In genomic region chr5:125972706-125973105, GRCh38 we compare ENCODE assay signal across 24 cellular contexts.
A peak's percentile ranks its signal among the peaks of the same experiment; 100 is the strongest.
DNase-seq lines count a peak whose midpoint lies in the region; ATAC-seq, FAIRE-seq and TF ChIP-seq lines count a peak whose summit lies in the region.
"Had no signal": no experiment of that assay in that cellular context is flagged by ENCODE, and none has a peak within 500 bp of the region (broad histone marks: within the 10 kb centered on the region; RNA-seq: fewer than 3 reads in every experiment).

No MANE protein-coding gene starts in this region.

- H2BK12ac ChIP-seq in H1 (ENCODE audit: low read depth, low read length) = no peak overlapping the region

- H3K9ac ChIP-seq in H1 (replicated peaks in 1 of 4; ENCODE audit: extremely low read depth in 1 of 4, low read depth in 3 of 4, low read length in 3 of 4) = no peak overlapping the region
- no peak overlapping the region for H3K9ac ChIP-seq in neural progenitor cell
- H3K9ac ChIP-seq in MM.1S (ENCODE audit: low read length) = no peak overlapping the region
- H3K9ac ChIP-seq: BLaER1 treated with 17β-estradiol and CSF1 and Interleukin-3, amounts not matched to agents 10 nM and 100 nM had no signal

- H4K20me1 ChIP-seq in GM23338 (replicated peaks; ENCODE audit: insufficient read depth) (no peaks in the 10 kb centered on the region), H1 (replicated peaks in 1 of 2; ENCODE audit: control insufficient read depth in 1 of 2, insufficient read depth in 2 of 2, low read length in 2 of 2) (no peaks in the 10 kb centered on the region), neural progenitor cell (ENCODE audit: low read depth) (no peaks in the 10 kb centered on the region), MM.1S (ENCODE audit: insufficient read depth, low read length) (no peaks in the 10 kb centered on the region)
- H4K20me1 ChIP-seq: BLaER1 treated with 17β-estradiol and CSF1 and Interleukin-3, amounts not matched to agents 10 nM and 100 nM had no signal

- CTCF ChIA-PET in H1 (lab: Charles Lee; ENCODE audit: partially characterized antibody) = no interaction called here

- ATAC-seq in GM23338 = no peak
- ATAC-seq: A549, HCT116 had no signal

- WGBS in H1 (ENCODE audit: extremely low coverage in 1 of 2, insufficient coverage in 1 of 2, insufficient read length in 1 of 2, insufficient replicate concordance in 2 of 2, low coverage in 1 of 2, low lambda C conversion rate in 2 of 2, missing lambda C conversion rate in 1 of 2), 2 experiments = 65% methylated on average over 3 of the region's 3 CpGs; no CpG with 5 or more reads in 1 of the 2 experiments

- H3K18ac ChIP-seq in H1 (ENCODE audit: extremely low read depth, low read length) = no peak overlapping the region

- TF ChIP-seq RAD21 in H1 (IDR thresholded peaks at IDR 0.05 in 1 of 2, conservative IDR thresholded peaks at IDR 0.05 in 1 of 2; ENCODE audit: low read depth in 2 of 2, low read length in 2 of 2) = no peak

- H3K79me1 ChIP-seq in H1 (ENCODE audit: low read depth, low read length) = no peaks in the 10 kb centered on the region

- H3K27me3 Mint-ChIP-seq in GM23338 (ENCODE audit: insufficient read depth, low read depth, poor library complexity) = no peaks in the 10 kb centered on the region
- peaks cover 2% of the 10 kb centered on the region for H3K27me3 Mint-ChIP-seq in neural progenitor cell (ENCODE audit: insufficient read depth, low read depth)
- peaks cover 5% of the 10 kb centered on the region for H3K27me3 Mint-ChIP-seq in type B pancreatic cell
- H3K27me3 Mint-ChIP-seq: CD4-positive, alpha-beta T cell; CD8-positive, alpha-beta memory T cell had no signal

- H3K79me2 ChIP-seq in GM23338 (replicated peaks; ENCODE audit: insufficient read depth) (no peaks in the 10 kb centered on the region), H1 (ENCODE audit: control insufficient read depth in 1 of 2, insufficient read depth in 2 of 2, low read length in 2 of 2) (no peaks in the 10 kb centered on the region), neural progenitor cell (ENCODE audit: low read depth) (no peaks in the 10 kb centered on the region), MM.1S (ENCODE audit: low read length) (no peaks in the 10 kb centered on the region)

- no peaks in the 10 kb centered on the region for H3K9me3 Mint-ChIP-seq in GM23338
- no peaks in the 10 kb centered on the region for H3K9me3 Mint-ChIP-seq in neural progenitor cell
- no peaks in the 10 kb centered on the region for H3K9me3 Mint-ChIP-seq in type B pancreatic cell
- H3K9me3 Mint-ChIP-seq: H9 had no signal

- no peak overlapping the region for H3K14ac ChIP-seq in H1 (ENCODE audit: insufficient read length)

- H3K4ac ChIP-seq in H1 (replicated peaks; ENCODE audit: insufficient read length, low read depth, low read length) = no peak overlapping the region

- H3K4me2 ChIP-seq in GM23338 = no peak overlapping the region
- no peak overlapping the region for H3K4me2 ChIP-seq in H1 (ENCODE audit: insufficient read depth in 1 of 2, low read depth in 2 of 2, low read length in 2 of 2)
- H3K4me2 ChIP-seq in neural progenitor cell = no peak overlapping the region
- H3K4me2 ChIP-seq in MM.1S (ENCODE audit: low read depth, low read length) = no peak overlapping the region
- H3K4me2 ChIP-seq: A549; BLaER1 treated with 17β-estradiol and CSF1 and Interleukin-3, amounts not matched to agents 10 nM and 100 nM had no signal

- H3K9me2 ChIP-seq in GM23338 (ENCODE audit: insufficient read depth) (peaks cover 4% of the 10 kb centered on the region), MM.1S (replicated peaks; ENCODE audit: insufficient read depth, low read length) (no peaks in the 10 kb centered on the region)

- H2AFZ ChIP-seq in GM23338 (peak overlapping the region; percentile 78; the same call in 1 of the 2 replicates), H1 (ENCODE audit: low read length) (peak overlapping the region; percentile 97), neural progenitor cell (replicated peaks) (peak overlapping the region; percentile 30), MM.1S (ENCODE audit: low read length) (no peak overlapping the region)

- no peak overlapping the region for H2AK5ac ChIP-seq in H1 (ENCODE audit: low read depth, low read length)

- H3K9me3 ChIP-seq in H1 (ENCODE audit: insufficient read depth in 2 of 2, low read depth in 1 of 2, low read length in 1 of 2) = no peaks in the 10 kb centered on the region
- H3K9me3 ChIP-seq in neural progenitor cell (ENCODE audit: low read depth) = no peaks in the 10 kb centered on the region
- H3K9me3 ChIP-seq in MM.1S (replicated peaks; ENCODE audit: insufficient read depth, low read length) = no peaks in the 10 kb centered on the region
- H3K9me3 ChIP-seq: A549; BE2C; BLaER1 treated with 17β-estradiol and CSF1 and Interleukin-3, amounts not matched to agents 10 nM and 100 nM had no signal

- H2BK120ac ChIP-seq in H1 (replicated peaks; ENCODE audit: low read depth, low read length) = no peak overlapping the region

- DNase-seq in GM23338 (ENCODE audit: low spot score) (no peak), H1 (ENCODE audit: low read depth in 1 of 2, low spot score in 2 of 2) (no peak), neural progenitor cell (ENCODE audit: low spot score) (no peak), type B pancreatic cell (ENCODE audit: extremely low spot score, unreplicated experiment) (no peak), MM.1S (no peak)
- no peak for DNase-seq in activated CD4-positive, alpha-beta T cell treated with anti-CD3 and anti-CD28 coated beads for 4 hours
- no peak for DNase-seq in stimulated activated CD4-positive, alpha-beta T cell treated with anti-CD3 and anti-CD28 coated beads, Interleukin-12 subunit alpha, Interleukin-12 subunit beta, amount 100 ng/mL, for 4 hours
- DNase-seq: 8988T; ACHN; AML-193; BE2C; CD4-positive, alpha-beta T cell; CD8-positive, alpha-beta memory T cell; DMS 273 treated with DMSO at 0.1 percent for 48 hours; DMS53; H9; HFFc6 had no signal

- peaks cover 22% of the 10 kb centered on the region; the same call in 2 of the 3 replicates for H3K4me1 Mint-ChIP-seq in GM23338
- H3K4me1 Mint-ChIP-seq in neural progenitor cell = peaks cover 45% of the 10 kb centered on the region
- H3K4me1 Mint-ChIP-seq in type B pancreatic cell (ENCODE audit: unreplicated experiment) = peaks cover 41% of the 10 kb centered on the region
- H3K4me1 Mint-ChIP-seq: CD14-positive monocyte; CD8-positive, alpha-beta memory T cell had no signal

- FAIRE-seq in H1 (lab: Jason Lieb, UNC) = no peak
- FAIRE-seq: A549, D721Med, G401.6, GM12892 had no signal

- H3K27ac Mint-ChIP-seq in GM23338 = no peak overlapping the region
- peak overlapping the region; percentile 2 for H3K27ac Mint-ChIP-seq in neural progenitor cell
- H3K27ac Mint-ChIP-seq in type B pancreatic cell = no peak overlapping the region
- H3K27ac Mint-ChIP-seq: CD14-positive monocyte; CD4-positive, alpha-beta T cell; CD8-positive, alpha-beta memory T cell; H9; HFFc6 had no signal

- H4K5ac ChIP-seq in H1 (ENCODE audit: insufficient read length, low read depth, low read length) = no peak overlapping the region

- H3K56ac ChIP-seq in H1 (replicated peaks; ENCODE audit: insufficient read length, low read depth, low read length) = no peak overlapping the region

- H3K36me3 ChIP-seq in GM23338 (ENCODE audit: insufficient read depth) (no peaks in the 10 kb centered on the region), H1 (ENCODE audit: control insufficient read depth in 2 of 4, insufficient read depth in 4 of 4, low read length in 3 of 4) (no peaks in the 10 kb centered on the region), neural progenitor cell (no peaks in the 10 kb centered on the region), MM.1S (replicated peaks; ENCODE audit: insufficient read depth, low read length) (no peaks in the 10 kb centered on the region)
- H3K36me3 ChIP-seq: BE2C; BLaER1 treated with 17β-estradiol and CSF1 and Interleukin-3, amounts not matched to agents 10 nM and 100 nM had no signal

- H4K91ac ChIP-seq in H1 (replicated peaks; ENCODE audit: insufficient read length, low read length) = no peak overlapping the region

- H3K23me2 ChIP-seq in H1 (ENCODE audit: low read depth, low read length) = no peaks in the 10 kb centered on the region

- H3K36me3 Mint-ChIP-seq in GM23338 (ENCODE audit: low read depth) = no peaks in the 10 kb centered on the region
- no peaks in the 10 kb centered on the region for H3K36me3 Mint-ChIP-seq in neural progenitor cell
- H3K36me3 Mint-ChIP-seq in type B pancreatic cell = no peaks in the 10 kb centered on the region
- H3K36me3 Mint-ChIP-seq: CD14-positive monocyte; CD8-positive, alpha-beta memory T cell had no signal

- no peaks in the 10 kb centered on the region for H3K4me1 ChIP-seq in GM23338 (ENCODE audit: insufficient read depth)
- no peaks in the 10 kb centered on the region for H3K4me1 ChIP-seq in H1 (replicated peaks in 1 of 4; ENCODE audit: control insufficient read depth in 3 of 4, insufficient read depth in 4 of 4, low read length in 3 of 4)
- H3K4me1 ChIP-seq in neural progenitor cell = peaks cover 12% of the 10 kb centered on the region
- H3K4me1 ChIP-seq in MM.1S (ENCODE audit: low read length) = peaks cover 31% of the 10 kb centered on the region
- H3K4me1 ChIP-seq: A549; BLaER1 treated with 17β-estradiol and CSF1 and Interleukin-3, amounts not matched to agents 10 nM and 100 nM had no signal

- no peak overlapping the region for H3K23ac ChIP-seq in H1 (ENCODE audit: insufficient read length)

- no peak overlapping the region for H3K27ac ChIP-seq in GM23338 (ENCODE audit: low read depth)
- no peak overlapping the region for H3K27ac ChIP-seq in H1 (ENCODE audit: low read depth, low read length)
- H3K27ac ChIP-seq in neural progenitor cell = no peak overlapping the region
- H3K27ac ChIP-seq in MM.1S (ENCODE audit: low read length) = no peak overlapping the region
- H3K27ac ChIP-seq: A549; BLaER1 treated with 17β-estradiol and CSF1 and Interleukin-3, amounts not matched to agents 10 nM and 100 nM had no signal

- H3K27me3 ChIP-seq in GM23338 (ENCODE audit: insufficient read depth) (no peaks in the 10 kb centered on the region), H1 (replicated peaks in 1 of 4; ENCODE audit: control insufficient read depth in 3 of 4, extremely low read depth in 1 of 4, insufficient read depth in 3 of 4, low read length in 3 of 4) (peaks cover 0 to 1% (median 0%) of the 10 kb centered on the region in 4 experiments; a peak in 1 of 7 replicates), neural progenitor cell (no peaks in the 10 kb centered on the region), MM.1S (replicated peaks; ENCODE audit: insufficient read depth, low read length) (no peaks in the 10 kb centered on the region; the same call in 1 of the 2 replicates)
- H3K27me3 ChIP-seq: BE2C; BLaER1 treated with 17β-estradiol and CSF1 and Interleukin-3, amounts not matched to agents 10 nM and 100 nM had no signal

- TF ChIP-seq CTCF in GM23338 (conservative IDR thresholded peaks at IDR 0.05; ENCODE audit: low read depth in 2 of 2) (no peak), H1 (IDR thresholded peaks at IDR 0.05; ENCODE audit: control extremely low read depth in 1 of 3, insufficient read depth in 1 of 3, low read depth in 1 of 3, low read length in 3 of 3) (no peak), neural progenitor cell (IDR thresholded peaks at IDR 0.05) (no peak), type B pancreatic cell (conservative IDR thresholded peaks at IDR 0.05) (no peak), MM.1S (IDR thresholded peaks at IDR 0.05; ENCODE audit: low read length) (no peak)

- no peak overlapping the region for H2BK15ac ChIP-seq in H1 (ENCODE audit: low read length)

- no peak overlapping the region for H4K8ac ChIP-seq in H1 (ENCODE audit: extremely low read depth, insufficient read depth, low read length)

- no peak for TF ChIP-seq POLR2A in H1 (IDR thresholded peaks at IDR 0.05; ENCODE audit: control extremely low read depth in 1 of 2, low read depth in 2 of 2, low read length in 2 of 2)

- POLR2A ChIA-PET in H1 (lab: Charles Lee; ENCODE audit: partially characterized antibody) = no interaction called here

- TF ChIP-seq EP300 in H1 (IDR thresholded peaks at IDR 0.05; ENCODE audit: borderline replicate concordance in 1 of 2, low read depth in 2 of 2, low read length in 2 of 2) = no peak

- H3K4me3 ChIP-seq in GM23338 (no peak overlapping the region), H1 (ENCODE audit: extremely low read depth in 1 of 4, insufficient read depth in 2 of 4, low read depth in 3 of 4, low read length in 4 of 4) (no peak overlapping the region), neural progenitor cell (no peak overlapping the region), MM.1S (ENCODE audit: low read length) (no peak overlapping the region)
- H3K4me3 ChIP-seq: A549; BLaER1 treated with 17β-estradiol and CSF1 and Interleukin-3, amounts not matched to agents 10 nM and 100 nM had no signal

- H2BK20ac ChIP-seq in H1 (ENCODE audit: low read length) = no peak overlapping the region

- H2BK5ac ChIP-seq in H1 (ENCODE audit: low read depth, low read length) = no peak overlapping the region

- H3K4me3 Mint-ChIP-seq in GM23338 (no peak overlapping the region), neural progenitor cell (no peak overlapping the region), type B pancreatic cell (no peak overlapping the region)
- H3K4me3 Mint-ChIP-seq: CD14-positive monocyte; CD4-positive, alpha-beta T cell; CD8-positive, alpha-beta memory T cell; H9; HFFc6 had no signal

- no peaks in the 10 kb centered on the region for H3F3A ChIP-seq in GM23338 (replicated peaks; ENCODE audit: low read depth)
- no peaks in the 10 kb centered on the region for H3F3A ChIP-seq in neural progenitor cell (ENCODE audit: low read depth)
- H3F3A ChIP-seq in MM.1S (ENCODE audit: insufficient read depth, low read length) = peaks cover 12% of the 10 kb centered on the region
